Comparison of ENCODE assay signal across 8 cellular contexts in genomic region chr18:58781627-58782194, GRCh38.
A peak's percentile ranks its signal among the peaks of the same experiment; 100 is the strongest.
DNase-seq lines count a peak whose midpoint lies in the region; ATAC-seq and TF ChIP-seq lines count a peak whose summit lies in the region.

No MANE protein-coding gene starts in this region.

- H3K27me3 ChIP-seq in mammary epithelial cell (ENCODE audit: insufficient read depth, low read length), result no peaks in the 10 kb centered on the region

- no peaks in the 10 kb centered on the region for H3K36me3 ChIP-seq in mammary epithelial cell (ENCODE audit: insufficient read depth, low read length)

- H3K4me3 ChIP-seq in WI38 (ENCODE audit: low read depth, low read length) (no peak overlapping the region), mammary epithelial cell (replicated peaks in 1 of 3; ENCODE audit: insufficient read depth in 1 of 3, low read depth in 2 of 3, low read length in 3 of 3) (no peak overlapping the region)

- peaks cover 25% of the 10 kb centered on the region for H3K4me1 ChIP-seq in mammary epithelial cell (ENCODE audit: insufficient read depth, low read length)

- H4K20me1 ChIP-seq in mammary epithelial cell (ENCODE audit: insufficient read depth, low read length), result no peaks in the 10 kb centered on the region

- TF ChIP-seq CTCF in GM12872 (IDR thresholded peaks at IDR 0.05; ENCODE audit: insufficient read depth, low read depth, low read length) (peak; percentile 89), WI38 (IDR thresholded peaks at IDR 0.05; ENCODE audit: low read depth, low read length) (peak; percentile 69), mammary epithelial cell (conservative IDR thresholded peaks at IDR 0.05 in 1 of 2, IDR thresholded peaks at IDR 0.05 in 1 of 2; ENCODE audit: extremely low read depth in 1 of 2, insufficient read depth in 1 of 2, low read depth in 1 of 2, low read length in 2 of 2) (peak; percentile 72 to 85)

- 17% methylated on average over 10 of the region's 10 CpGs for WGBS in mammary epithelial cell (ENCODE audit: low coverage, missing lambda C conversion rate)

- no peaks in the 10 kb centered on the region for H3K9me3 ChIP-seq in mammary epithelial cell (replicated peaks; ENCODE audit: insufficient read depth, low read length)

- no peaks in the 10 kb centered on the region for H3K79me2 ChIP-seq in mammary epithelial cell (ENCODE audit: insufficient read depth, low read length)

- BruUV-seq in mammary epithelial cell (replicated peaks; lab: Mats Ljungman, UMichigan), result no TSS peak

- peak; percentile 91 for DNase-seq in NCI-H2227 (lab: John Stamatoyannopoulos, UW; ENCODE audit: unreplicated experiment)
- DNase-seq in mammary epithelial cell, result peak; percentile 72
- DNase-seq in islet precursor cell, result peak; percentile 93
- peak; percentile 46 to 61 for DNase-seq in stimulated activated CD4-positive, alpha-beta T cell treated with anti-CD3 and anti-CD28 coated beads, Interleukin-1b, Interleukin-23, amount 100 ng/mL, for 4 hours (ENCODE audit: low read depth in 2 of 2)

- no peak overlapping the region for H3K9ac ChIP-seq in mammary epithelial cell (ENCODE audit: insufficient read depth, low read length)

- CTCF ChIA-PET in mammary epithelial cell (lab: Charles Lee; ENCODE audit: low non-redundant PET), result interaction anchor here (0.6 kb wide), 1 partner anchor 84 kb away, joined by 3 read pairs; no protein-coding TSS in a partner anchor

- intact Hi-C loops in mammary epithelial cell (cut with micrococcal nuclease), result loop anchor here (1.0 to 10.0 kb wide), 5 partner anchors 83 to 289 kb away; partner anchors contain the start of gene ZNF532

- H2AFZ ChIP-seq in mammary epithelial cell (ENCODE audit: low read depth, low read length), result no peak overlapping the region

- ATAC-seq in HG03039 (IDR thresholded peaks at IDR 0.05; ENCODE audit: unreplicated experiment), result peak; percentile 79
- no peak for ATAC-seq in HG02970 (IDR thresholded peaks at IDR 0.05; ENCODE audit: low FRiP score, unreplicated experiment)

- dilution Hi-C loops in mammary epithelial cell (cut with HindIII; ENCODE audit: low sequenced_read_pairs), result no loop called here

- H3K4me2 ChIP-seq in mammary epithelial cell (ENCODE audit: insufficient read depth, low read depth, low read length), result no peak overlapping the region

- in situ Hi-C loops in mammary epithelial cell (cut with MboI; ENCODE audit: low sequenced_read_pairs in 2 of 2), result loop anchor here (5.0 kb wide), 2 partner anchors 276 to 281 kb away; no protein-coding TSS in a partner anchor

- no peak overlapping the region for H3K27ac ChIP-seq in mammary epithelial cell (ENCODE audit: insufficient read depth, low read depth, low read length)
